7 cellular contexts compared by ENCODE assay signal in genomic region chr15:75734861-75735760, GRCh38. TPM values are rescaled to one million over a fixed set of nuclear protein-coding genes. Genes with fewer than 3 reads are reported as not detected.
DNase-seq lines count a peak whose midpoint lies in the region; ATAC-seq, FAIRE-seq and TF ChIP-seq lines count a peak whose summit lies in the region.
"Not testable (repeated sequence)": the region's sequence is repeated elsewhere in the genome, so short reads cannot be mapped to it uniquely, and the experiment has no call there.

No MANE protein-coding gene starts in this region.

- not testable (repeated sequence) for TF ChIP-seq CTCF in fibroblast of villous mesenchyme (IDR thresholded peaks at IDR 0.05; ENCODE audit: insufficient read depth, low read depth, low read length); HepG2 (CRISPR knock-in tag; IDR thresholded peaks at IDR 0.05); nephron progenitor cell (IDR thresholded peaks at IDR 0.05); spleen (IDR thresholded peaks at IDR 0.05 in 8 of 11, conservative IDR thresholded peaks at IDR 0.05 in 3 of 11)

- in situ Hi-C loops in HepG2 (cut with HindIII; ENCODE audit: extremely low pct_ligation_motif_present, low pct_unique_long_range_greater_than_20kb): not testable (repeated sequence)

- not testable (repeated sequence) for H2AFZ ChIP-seq in HepG2 (ENCODE audit: low read length)

- not testable (repeated sequence) for TF ChIP-seq RAD21 in HepG2 (CRISPR knock-in tag; IDR thresholded peaks at IDR 0.05)

- 88% methylated on average over 23 of the region's 27 CpGs for WGBS in HepG2 (ENCODE audit: low lambda C conversion rate)
- WGBS in spleen, 5 donors: 74 to 84% (median 83%) methylated on average over 27 of the region's 27 CpGs

- H3K9ac ChIP-seq in HepG2 (ENCODE audit: insufficient read depth, low read depth, low read length): not testable (repeated sequence)

- H3K27me3 Mint-ChIP-seq in nephron progenitor cell (ENCODE audit: low read depth, poor library complexity): peaks cover 34% of the 10 kb centered on the region

- not testable (repeated sequence) for H3K36me3 Mint-ChIP-seq in nephron progenitor cell (ENCODE audit: low read depth)

- peak overlapping the region; percentile 65 for H3K4me3 Mint-ChIP-seq in nephron progenitor cell

- H3K4me1 ChIP-seq in HepG2 (ENCODE audit: insufficient read depth, low read length) (peaks cover 19% of the 10 kb centered on the region), spleen (peaks cover 11 to 81% (median 50%) of the 10 kb centered on the region in 6 donors)

- not testable (repeated sequence) for H3K4me3 ChIP-seq in fibroblast of villous mesenchyme (ENCODE audit: low read depth, low read length); HepG2 (replicated peaks in 1 of 3; ENCODE audit: insufficient read depth in 1 of 3, low read depth in 2 of 3, low read length in 3 of 3); spleen

- not testable (repeated sequence) for H3K79me2 ChIP-seq in HepG2 (ENCODE audit: insufficient read depth, low read length)

- H3K27ac ChIP-seq in HepG2 (ENCODE audit: extremely low read length, insufficient read depth, low read length): not testable (repeated sequence)
- peak overlapping the region in 5 of 8 donors; percentile 20 to 60 (median 43) for H3K27ac ChIP-seq in spleen

- H3K4me2 ChIP-seq in HepG2 (ENCODE audit: low read depth, low read length): not testable (repeated sequence)

- DNase-seq in CD1c-positive myeloid dendritic cell (ENCODE audit: extremely low spot score): peak; percentile 30
- peak; percentile 25 for DNase-seq in NCI-H2227 (lab: John Stamatoyannopoulos, UW; ENCODE audit: unreplicated experiment)
- peak; percentile 63 for DNase-seq in amniotic epithelial cell (ENCODE audit: low read depth)
- peak; percentile 16 for DNase-seq in fibroblast of villous mesenchyme (ENCODE audit: low read depth)
- DNase-seq in HepG2 (ENCODE audit: low spot score): not testable (repeated sequence)
- peak; percentile 41 for DNase-seq in nephron progenitor cell
- peak; percentile 71 for DNase-seq in spleen

- H3K36me3 ChIP-seq in HepG2 (replicated peaks in 1 of 2; ENCODE audit: control insufficient read depth in 1 of 2, insufficient read depth in 2 of 2, low read length in 2 of 2); spleen: not testable (repeated sequence)

- not testable (repeated sequence) for H3K9me3 ChIP-seq in HepG2 (ENCODE audit: low read length); spleen

- H3K4me1 Mint-ChIP-seq in nephron progenitor cell: peaks cover 71% of the 10 kb centered on the region

- not testable (repeated sequence) for FAIRE-seq in HepG2 (lab: Jason Lieb, UNC)

- CTCF ChIA-PET in HepG2 (lab: Yijun Ruan, JAX; ENCODE audit: low intra/inter-chr PET ratio, low total read pairs): not testable (repeated sequence)

- not testable (repeated sequence) for TF ChIP-seq EP300 in HepG2 (IDR thresholded peaks at IDR 0.05; ENCODE audit: low read depth in 2 of 2, low read length in 2 of 2); HepG2 (CRISPR knock-in tag; IDR thresholded peaks at IDR 0.05; ENCODE audit: borderline replicate concordance)

- H3K27me3 ChIP-seq in HepG2 (ENCODE audit: control insufficient read depth in 1 of 2, insufficient read depth in 2 of 2, low read length in 2 of 2): not testable (repeated sequence)
- H3K27me3 ChIP-seq in spleen (replicated peaks in 1 of 7): peaks cover 0 to 34% (median 0%) of the 10 kb centered on the region in 7 donors

- not testable (repeated sequence) for BruUV-seq in HepG2 (replicated peaks; lab: Mats Ljungman, UMichigan)

- not testable (repeated sequence) for H3K9me3 Mint-ChIP-seq in nephron progenitor cell

- not testable (repeated sequence) for H4K20me1 ChIP-seq in HepG2 (ENCODE audit: insufficient read depth, low read length)

- peak overlapping the region; percentile 97 for H3K27ac Mint-ChIP-seq in nephron progenitor cell

- not testable (repeated sequence) for ATAC-seq in HepG2

- POLR2A ChIA-PET in HepG2 (lab: Yijun Ruan, JAX): not testable (repeated sequence)

- intact Hi-C loops in HepG2 (cut with micrococcal nuclease; ENCODE audit: unreplicated experiment); spleen (cut with DNase I; ENCODE audit: low total_unique reads): not testable (repeated sequence)

- not testable (repeated sequence) for TF ChIP-seq POLR2A in HepG2 (IDR thresholded peaks at IDR 0.05; ENCODE audit: insufficient read depth in 1 of 2, low read depth in 2 of 2, low read length in 2 of 2); spleen (IDR thresholded peaks at IDR 0.05)

TF ChIP-seq in HepG2, 621 proteins besides CTCF, POLR2A, EP300 and RAD21:
- TF ChIP-seq RAD51 (IDR thresholded peaks at IDR 0.05; ENCODE audit: borderline replicate concordance): 0 out of 2 replicates have a peak, but pooled peaks have one; percentile 13
TF ChIP-seq in HepG2: peak in this region for 1; not testable (repeated sequence) for 620.

RNA-seq across cellular contexts. Expression of gene CSPG4, which starts 22.5 kb away (rescaled TPM):
- 86.8 and 87.0 TPM in 2 replicates for total RNA-seq in fibroblast of villous mesenchyme
- 0.03 and 0.04 TPM in 2 replicates for total RNA-seq in HepG2 (2016; rRNA removed; fragmentation: Illumina TruSeq; extraction: Trizol)
- not detected in 2 replicates for total RNA-seq in HepG2 (2016; cell fraction: cytosol; rRNA removed; fragmentation: Illumina TruSeq; extraction: Trizol; ENCODE audit: low read depth)
- 0.01 and 0.02 TPM in 2 replicates for total RNA-seq in HepG2 (2016; cell fraction: insoluble cytoplasmic fraction; rRNA removed; fragmentation: Illumina TruSeq; extraction: Trizol)
- not detected in 2 replicates for total RNA-seq in HepG2 (2016; cell fraction: membrane; rRNA removed; fragmentation: Illumina TruSeq; extraction: Trizol)
- total RNA-seq in HepG2 (2016; cell fraction: nucleus; rRNA removed; fragmentation: Illumina TruSeq; extraction: Trizol): 0.06 and 0.09 TPM in 2 replicates
- 0.01 and 0.03 TPM in 2 replicates for polyA plus RNA-seq in HepG2 (2011; rRNA removed)
- polyA plus RNA-seq in HepG2 (2011; cell fraction: cytosol; rRNA removed): 0.01 TPM in 2 replicates
- polyA plus RNA-seq in HepG2 (2011; cell fraction: nucleus; rRNA removed): 0.14 and 0.19 TPM in 2 replicates
- 0.03 and 0.04 TPM in 2 replicates for polyA plus RNA-seq in HepG2 (2012)
- not detected in 2 replicates for polyA plus RNA-seq in HepG2 (2016; cell fraction: cytosol; fragmentation: Illumina TruSeq; extraction: Trizol; ENCODE audit: low read depth)
- not detected in 2 replicates for polyA plus RNA-seq in HepG2 (2016; cell fraction: insoluble cytoplasmic fraction; fragmentation: Illumina TruSeq; extraction: Trizol; ENCODE audit: low read depth)
- not detected in 2 replicates for polyA plus RNA-seq in HepG2 (2016; cell fraction: membrane; fragmentation: Illumina TruSeq; extraction: Trizol; ENCODE audit: low read depth)
- not detected in 2 replicates for polyA plus RNA-seq in HepG2 (2016; cell fraction: nucleus; fragmentation: Illumina TruSeq; extraction: Trizol; ENCODE audit: insufficient read depth, low read depth)
- polyA minus RNA-seq in HepG2 (2011; rRNA and poly(A)+ RNA removed; ENCODE audit: low replicate concordance): 0.08 and 24.5 TPM in 2 replicates
- polyA minus RNA-seq in HepG2 (2011; cell fraction: cytosol; rRNA and poly(A)+ RNA removed): 0.18 TPM in 1 of 2 replicates, not detected in the other
- polyA minus RNA-seq in HepG2 (2011; cell fraction: nucleus; rRNA and poly(A)+ RNA removed): 0.12 and 0.13 TPM in 2 replicates
- 10 to 100 TPM in 4 of 7 donors, 1 to 10 TPM in 3; 4.1 to 28.6 (median 10.2) TPM for total RNA-seq in spleen
- polyA plus RNA-seq in spleen: 1 to 10 TPM in 2 of 3 donors, under 1 TPM in 1; 0.89 to 4.9 (median 1.3) TPM

Comparison
In these comparisons a context has a peak if more than half of its experiments do, and no peak if none do; other contexts are left out.
1. RNA of gene CSPG4, which starts 22.5 kb away (total RNA-seq): 86.8 to 87.0 TPM in fibroblast of villous mesenchyme and 4.1 to 28.6 TPM in spleen; 0.01 to 0.09 TPM in HepG2; every median in the first group is over 4 times any median in the second.